23 cellular contexts compared by ENCODE assay signal in genomic region chr1:24177161-24177560, GRCh38. TPM values are rescaled to one million over a fixed set of nuclear protein-coding genes. Genes with fewer than 3 reads are reported as not detected.
"Had no signal": no experiment of that assay in that cellular context is flagged by ENCODE, and none has a peak within 500 bp of the region (broad histone marks: within the 10 kb centered on the region; RNA-seq: fewer than 3 reads in every experiment).

No MANE protein-coding gene starts in this region.

- H3K27me3 Mint-ChIP-seq: progenitor cell of endocrine pancreas had no signal

- H3K27me3 ChIP-seq: dorsolateral prefrontal cortex, hepatocyte, pancreas, suprapubic skin, thyroid gland, upper lobe of left lung, uterus had no signal

- H3K4me3 ChIP-seq: dorsolateral prefrontal cortex, hepatocyte, left ventricle myocardium inferior, lower lobe of right lung, pancreas, suprapubic skin, thyroid gland, upper lobe of left lung, uterus had no signal

- ATAC-seq: left cardiac atrium; lower lobe of right lung; pancreas; right cardiac atrium; stimulated activated naive CD8-positive, alpha-beta T cell treated with anti-CD3 and anti-CD28 coated beads, Interleukin-15, Interleukin-2, amounts not matched to agents 100 U/mL and 50 U/mL, for 24 hours had no signal

- H3K4me1 Mint-ChIP-seq: nephron had no signal

- H3K9me3 ChIP-seq: left ventricle myocardium inferior, lower lobe of right lung, pancreas, suprapubic skin, thyroid gland, upper lobe of left lung, uterus had no signal

- DNase-seq: dorsolateral prefrontal cortex; effector CD8-positive, alpha-beta T cell; foreskin melanocyte; head of caudate nucleus; kidney; left cardiac atrium; left ventricle myocardium inferior; lower lobe of right lung; mesenchymal stem cell; midbrain; occipital lobe; pancreas; right cardiac atrium; small intestine; stimulated activated CD4-positive, alpha-beta T cell treated with anti-CD3 and anti-CD28 coated beads, Interleukin-2, amount 100 ng/mL, for 48 hours; stimulated activated naive CD8-positive, alpha-beta T cell treated with anti-CD3 and anti-CD28 coated beads, Interleukin-15, Interleukin-2, amounts not matched to agents 100 U/mL and 50 U/mL, for 24 hours; thyroid gland; upper lobe of left lung; uterus had no signal

- H3K27ac ChIP-seq: dorsolateral prefrontal cortex, hepatocyte, left ventricle myocardium inferior, lower lobe of right lung, pancreas, suprapubic skin, thyroid gland, upper lobe of left lung, uterus had no signal

- H3K4me1 ChIP-seq: left ventricle myocardium inferior, uterus had no signal

- H3K36me3 ChIP-seq: left ventricle myocardium inferior, lower lobe of right lung, pancreas, suprapubic skin, thyroid gland, upper lobe of left lung, uterus had no signal

- H3K4me3 Mint-ChIP-seq: nephron had no signal

- H3K4me2 ChIP-seq: hepatocyte had no signal

- H3K27ac Mint-ChIP-seq: nephron, progenitor cell of endocrine pancreas had no signal

- H2AFZ ChIP-seq: hepatocyte had no signal

- FAIRE-seq: kidney, pancreas, small intestine had no signal

RNA-seq across cellular contexts. Expression of gene IL22RA1, which starts 34.2 kb away (rescaled TPM):
- total RNA-seq: occipital lobe had no signal
